Comparison of ENCODE assay signal across 21 cellular contexts in genomic region chr1:163187849-163188248, GRCh38.
"Had no signal": no experiment of that assay in that cellular context is flagged by ENCODE, and none has a peak within 500 bp of the region (broad histone marks: within the 10 kb centered on the region; RNA-seq: fewer than 3 reads in every experiment).

No MANE protein-coding gene starts in this region.

- H3K4me1 ChIP-seq: colonic mucosa, esophagus squamous epithelium, pancreas, right lobe of liver, vagina had no signal

- DNase-seq: colonic mucosa; dermis blood vessel endothelial cell; effector memory CD4-positive, alpha-beta T cell; erythroblast; esophagus squamous epithelium; foreskin melanocyte; head of caudate nucleus; mesenchymal stem cell; natural killer cell; pancreas; retina; right lobe of liver; small intestine; stimulated activated CD4-positive, alpha-beta T cell treated with anti-CD3 and anti-CD28 coated beads, Interleukin-15, amount 100 ng/mL, for 24 hours; stimulated activated CD4-positive, alpha-beta T cell treated with anti-CD3 and anti-CD28 coated beads, Interleukin-2, amount 100 ng/mL, for 48 hours; stimulated activated naive B cell treated with anti-CD40 and anti-IgM and Interleukin-4, amounts not matched to agents 10 μg/mL and 1 μg/mL and 100 μg/mL, for 72 hours; trophoblast cell had no signal

- H3K9me3 Mint-ChIP-seq: natural killer cell; neural crest cell; stimulated activated naive B cell treated with anti-CD40 and anti-IgM and Interleukin-4, amounts not matched to agents 10 μg/mL and 1 μg/mL and 100 μg/mL, for 72 hours; stimulated activated naive CD8-positive, alpha-beta T cell treated with anti-CD3 and anti-CD28 coated beads, Interleukin-15, Interleukin-2, amounts not matched to agents 100 ng/mL and 50 ng/mL, for 24 hours had no signal

- H3K27ac Mint-ChIP-seq: natural killer cell; stimulated activated naive B cell treated with anti-CD40 and anti-IgM and Interleukin-4, amounts not matched to agents 10 μg/mL and 1 μg/mL and 100 μg/mL, for 72 hours; stimulated activated naive CD8-positive, alpha-beta T cell treated with anti-CD3 and anti-CD28 coated beads, Interleukin-15, Interleukin-2, amounts not matched to agents 100 ng/mL and 50 ng/mL, for 24 hours had no signal

- H3K4me3 ChIP-seq: colonic mucosa, esophagus squamous epithelium, pancreas, right lobe of liver, vagina had no signal

- ATAC-seq: natural killer cell; pancreas; right lobe of liver; stimulated activated naive B cell treated with anti-CD40 and anti-IgM and Interleukin-4, amounts not matched to agents 10 μg/mL and 1 μg/mL and 100 μg/mL, for 72 hours had no signal

- H3K36me3 ChIP-seq: colonic mucosa, esophagus squamous epithelium, neutrophil, pancreas, right lobe of liver, vagina had no signal

- H3K4me1 Mint-ChIP-seq: natural killer cell had no signal

- H3K9me3 ChIP-seq: colonic mucosa, esophagus squamous epithelium, neutrophil, pancreas, right lobe of liver, vagina had no signal

- H3K27ac ChIP-seq: colonic mucosa, esophagus squamous epithelium, neutrophil, pancreas, right lobe of liver, vagina had no signal

- H3K27me3 ChIP-seq: colonic mucosa, esophagus squamous epithelium, pancreas, right lobe of liver, vagina had no signal

- H3K4me3 Mint-ChIP-seq: natural killer cell; neural crest cell; stimulated activated naive B cell treated with anti-CD40 and anti-IgM and Interleukin-4, amounts not matched to agents 10 μg/mL and 1 μg/mL and 100 μg/mL, for 72 hours; stimulated activated naive CD8-positive, alpha-beta T cell treated with anti-CD3 and anti-CD28 coated beads, Interleukin-15, Interleukin-2, amounts not matched to agents 100 ng/mL and 50 ng/mL, for 24 hours had no signal

- H3K36me3 Mint-ChIP-seq: natural killer cell; stimulated activated naive B cell treated with anti-CD40 and anti-IgM and Interleukin-4, amounts not matched to agents 10 μg/mL and 1 μg/mL and 100 μg/mL, for 72 hours had no signal
